Comparison of ENCODE assay signal across 8 cellular contexts in genomic region chr2:189210250-189211075, GRCh38. TPM values are rescaled to one million over a fixed set of nuclear protein-coding genes. Genes with fewer than 3 reads are reported as not detected.
DNase-seq lines count a peak whose midpoint lies in the region; ATAC-seq and TF ChIP-seq lines count a peak whose summit lies in the region.

No MANE protein-coding gene starts in this region.

- TF ChIP-seq CTCF in foreskin fibroblast (IDR thresholded peaks at IDR 0.05; ENCODE audit: low read depth, low read length) = no peak
- TF ChIP-seq CTCF in sigmoid colon (IDR thresholded peaks at IDR 0.05) = no peak

- WGBS in sigmoid colon, 2 donors = 33 to 48% methylated on average over 7 of the region's 7 CpGs

- TF ChIP-seq EP300 in sigmoid colon (IDR thresholded peaks at IDR 0.05) = no peak

- in situ Hi-C loops in SK-MEL-5 (cut with HindIII; ENCODE audit: low pct_unique_long_range_greater_than_20kb, low sequenced_read_pairs) = no loop called here

- intact Hi-C loops in sigmoid colon (cut with DNase I) = loop anchor here (5.0 kb wide), 1 partner anchor 33 kb away; the partner anchor contains the start of gene COL5A2

- H3K4me1 ChIP-seq in sigmoid colon = peaks cover 0 to 31% (median 23%) of the 10 kb centered on the region in 4 donors

- H3K27me3 ChIP-seq in sigmoid colon = no peaks in the 10 kb centered on the region

- no peaks in the 10 kb centered on the region for H3K36me3 ChIP-seq in sigmoid colon

- DNase-seq in H4 (ENCODE audit: low spot score) (peak; percentile 93), SK-MEL-5 (ENCODE audit: low read depth, low spot score) (peak; percentile 78), foreskin fibroblast (peak; percentile 88 to 94), sigmoid colon (peak; percentile 88), NCI-H510A treated with DMSO at 0.1 percent for 48 hours (lab: John Stamatoyannopoulos, UW) (no peak), NOMO-1 (lab: John Stamatoyannopoulos, UW; ENCODE audit: unreplicated experiment in 2 of 2) (no peak)

- H3K9me3 ChIP-seq in sigmoid colon = no peaks in the 10 kb centered on the region

- peak overlapping the region; percentile 78 to 85 (median 83) for H3K27ac ChIP-seq in sigmoid colon

- TF ChIP-seq POLR2A in sigmoid colon (IDR thresholded peaks at IDR 0.05) = no peak

- ATAC-seq in GM21526 (IDR thresholded peaks at IDR 0.05; ENCODE audit: low FRiP score, unreplicated experiment) (no peak), HG02588 (IDR thresholded peaks at IDR 0.05; ENCODE audit: unreplicated experiment) (no peak)

- H3K4me3 ChIP-seq in foreskin fibroblast (ENCODE audit: low read depth in 1 of 2, low read length in 2 of 2) (peak overlapping the region; percentile 24 to 47), sigmoid colon (peak overlapping the region; percentile 0 to 33 (median 18))

RNA-seq across cellular contexts. Expression of gene COL5A2, which starts 30.9 kb away (rescaled TPM):
- 155 and 160 TPM in 2 replicates for total RNA-seq in H4 (2014; rRNA removed; shearing (Covaris generic))
- total RNA-seq in SK-MEL-5 (2014; rRNA removed; shearing (Covaris generic)) = 5.8 and 6.7 TPM in 2 replicates
- polyA plus RNA-seq in SK-MEL-5 (2015; cell fraction: cytosol; rRNA removed) = 7.3 and 9.0 TPM in 2 replicates
- polyA plus RNA-seq in SK-MEL-5 (2015; cell fraction: nucleus; rRNA removed) = 5.2 and 8.0 TPM in 2 replicates
- total RNA-seq in sigmoid colon = 100 to 1,000 TPM in 1 of 4 donors, 10 to 100 TPM in 3; 60.9 to 164 (median 90.0) TPM
- 10 to 100 TPM in 1 of 3 donors, 1 to 10 TPM in 2; 3.6 to 31.0 (median 3.7) TPM for polyA plus RNA-seq in sigmoid colon

Comparison
In these comparisons a context has a peak if more than half of its experiments do, and no peak if none do; other contexts are left out.
1. DNase-seq: peak in H4 (single experiment), SK-MEL-5 (single experiment), foreskin fibroblast (2 of 2) and sigmoid colon (single experiment); none in NCI-H510A treated with DMSO at 0.1 percent for 48 hours (single experiment) and NOMO-1 (0 of 2).